Comparison of ENCODE assay signal across 11 cellular contexts in the genomic region with DNA sequence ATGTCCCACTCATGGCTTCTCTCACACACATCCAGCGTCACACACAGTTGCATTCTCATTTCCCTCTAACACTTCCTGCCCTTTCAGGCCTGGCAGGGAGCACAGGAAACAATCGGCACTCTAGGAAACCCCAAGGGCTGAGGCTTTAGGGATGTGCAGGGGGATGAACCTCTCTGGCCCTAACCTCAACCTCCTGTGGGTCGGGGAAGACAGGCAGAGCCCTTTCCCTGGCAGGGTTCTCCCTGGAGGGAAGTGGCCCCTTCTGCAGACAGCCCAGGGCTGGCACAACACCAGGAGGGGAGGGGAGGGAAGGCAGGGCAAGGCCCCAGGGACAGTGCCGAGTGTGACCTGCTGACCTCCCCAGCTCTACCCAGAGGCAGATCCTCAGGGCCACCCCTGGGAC. TPM values are rescaled to one million over a fixed set of nuclear protein-coding genes. Genes with fewer than 3 reads are reported as not detected.
A peak's percentile ranks its signal among the peaks of the same experiment; 100 is the strongest.
DNase-seq lines count a peak whose midpoint lies in the region; ATAC-seq and TF ChIP-seq lines count a peak whose summit lies in the region.
"Had no signal": no experiment of that assay in that cellular context is flagged by ENCODE, and none has a peak within 500 bp of the region (broad histone marks: within the 10 kb centered on the region; RNA-seq: fewer than 3 reads in every experiment).

No MANE protein-coding gene starts in this region.

- no peak for TF ChIP-seq POLR2A in sigmoid colon (IDR thresholded peaks at IDR 0.05)

- H3K27ac ChIP-seq in sigmoid colon, result peak overlapping the region; percentile 100

- peak overlapping the region; percentile 97 to 100 (median 98) for H3K4me3 ChIP-seq in sigmoid colon

- TF ChIP-seq EP300 in sigmoid colon (IDR thresholded peaks at IDR 0.05), result no peak

- intact Hi-C loops in sigmoid colon (cut with DNase I), result no loop called here

- H3K36me3 ChIP-seq in sigmoid colon, result no peaks in the 10 kb centered on the region

- ATAC-seq in GM19452 (IDR thresholded peaks at IDR 0.05; ENCODE audit: unreplicated experiment), result no peak

- WGBS in sigmoid colon, 2 donors, result 16 to 40% methylated on average over 4 of the region's 4 CpGs

- no peaks in the 10 kb centered on the region for H3K27me3 ChIP-seq in sigmoid colon

- peak; percentile 20 for DNase-seq in GF-D8 (lab: John Stamatoyannopoulos, UW)
- DNase-seq in NCI-H69 (lab: John Stamatoyannopoulos, UW), result peak; percentile 33
- DNase-seq in fibroblast of peridontal ligament (ENCODE audit: extremely low read depth), result peak; percentile 23
- peak; percentile 74 for DNase-seq in sigmoid colon
- DNase-seq in NCI-H2171 (lab: John Stamatoyannopoulos, UW), result no peak
- no peak for DNase-seq in islet precursor cell
- no peak for DNase-seq in iPS-NIHi7 (ENCODE audit: extremely low spot score)
- DNase-seq: activated CD4-positive, alpha-beta T cell treated with anti-CD3 and anti-CD28 coated beads, Interleukin-2, amount 50 U/mL, for 4 hours; kidney; stimulated activated CD4-positive, alpha-beta T cell treated with anti-CD3 and anti-CD28 coated beads, Interleukin-2, amount 100 ng/mL, for 24 hours had no signal

- no peak for TF ChIP-seq CTCF in sigmoid colon (IDR thresholded peaks at IDR 0.05)

- peaks cover 0 to 85% (median 76%) of the 10 kb centered on the region in 4 donors for H3K4me1 ChIP-seq in sigmoid colon

- no peaks in the 10 kb centered on the region for H3K9me3 ChIP-seq in sigmoid colon

RNA-seq across cellular contexts. Expression of gene TEAD3, which starts 2.7 kb away (rescaled TPM):
- total RNA-seq in sigmoid colon, result 10 to 100 TPM; 50.4 to 95.8 (median 74.8) TPM
- 10 to 100 TPM; 14.4 to 25.2 (median 14.6) TPM for polyA plus RNA-seq in sigmoid colon

RNA-seq across cellular contexts. Expression of gene TULP1, which starts 18.5 kb away (rescaled TPM):
- total RNA-seq in sigmoid colon, result not detected
- not detected for polyA plus RNA-seq in sigmoid colon
- total RNA-seq: kidney had no signal

RNA-seq across cellular contexts. Expression of gene RPL10A, which starts 26.0 kb away (rescaled TPM):
- 1,000 to 10,000 TPM; 1,381 to 2,837 (median 2,184) TPM for total RNA-seq in sigmoid colon
- polyA plus RNA-seq in sigmoid colon, result 1,000 to 10,000 TPM; 1,931 to 3,217 (median 2,051) TPM

RNA-seq across cellular contexts. Expression of gene FANCE, which starts 42.0 kb away (rescaled TPM):
- 1 to 10 TPM; 3.3 to 3.9 (median 3.7) TPM for total RNA-seq in sigmoid colon
- polyA plus RNA-seq in sigmoid colon, result 1 to 10 TPM; 2.4 to 5.2 (median 3.2) TPM

Comparison
In these comparisons a context has a peak if more than half of its experiments do, and no peak if none do; other contexts are left out.
1. DNase-seq: peak in GF-D8 (single experiment), NCI-H69 (single experiment), fibroblast of peridontal ligament (single experiment) and sigmoid colon (single experiment); none in NCI-H2171 (single experiment), islet precursor cell (single experiment) and iPS-NIHi7 (single experiment).